8 cellular contexts compared by ENCODE assay signal in genomic region chr6:33621396-33622388, GRCh38. TPM values are rescaled to one million over a fixed set of nuclear protein-coding genes. Genes with fewer than 3 reads are reported as not detected.
A peak's percentile ranks its signal among the peaks of the same experiment; 100 is the strongest.
DNase-seq lines count a peak whose midpoint lies in the region; ATAC-seq and TF ChIP-seq lines count a peak whose summit lies in the region.

No MANE protein-coding gene starts in this region.

- WGBS in sigmoid colon, 2 donors = 1 to 6% methylated on average over 71 of the region's 71 CpGs

- no peak for TF ChIP-seq EP300 in sigmoid colon (IDR thresholded peaks at IDR 0.05)

- no peaks in the 10 kb centered on the region for H3K9me3 ChIP-seq in cardiac muscle cell (ENCODE audit: low read depth)
- no peaks in the 10 kb centered on the region for H3K9me3 ChIP-seq in sigmoid colon

- H3K27me3 ChIP-seq in cardiac muscle cell (peaks cover 58% of the 10 kb centered on the region), sigmoid colon (peaks cover 18 to 52% (median 20%) of the 10 kb centered on the region in 3 donors)

- intact Hi-C loops in sigmoid colon (cut with DNase I) = no loop called here

- TF ChIP-seq POLR2A in GM18505 (IDR thresholded peaks at IDR 0.05; ENCODE audit: borderline replicate concordance, extremely low read depth, insufficient read depth, insufficient read length) (no peak), sigmoid colon (IDR thresholded peaks at IDR 0.05) (no peak)

- H3K4me1 ChIP-seq in cardiac muscle cell (ENCODE audit: low read depth) (peaks cover 5% of the 10 kb centered on the region), sigmoid colon (peaks cover 0 to 40% (median 28%) of the 10 kb centered on the region in 4 donors)

- no peaks in the 10 kb centered on the region for H3K36me3 ChIP-seq in cardiac muscle cell
- H3K36me3 ChIP-seq in sigmoid colon = no peaks in the 10 kb centered on the region

- H3K27ac ChIP-seq in cardiac muscle cell (no peak overlapping the region), sigmoid colon (peak overlapping the region; percentile 72 to 84 (median 80))

- H3K4me3 ChIP-seq in cardiac muscle cell = peak overlapping the region; percentile 49
- peak overlapping the region; percentile 41 to 60 (median 57) for H3K4me3 ChIP-seq in sigmoid colon

- DNase-seq in NCI-H748 (lab: John Stamatoyannopoulos, UW; ENCODE audit: unreplicated experiment) (peak; percentile 86), cardiac muscle cell (ENCODE audit: low read depth in 1 of 2, low spot score in 1 of 2) (no peak), sigmoid colon (peak; percentile 80), H4 (ENCODE audit: low spot score) (no peak)
- peak; percentile 81 for DNase-seq in activated effector memory CD4-positive, alpha-beta T cell treated with anti-CD3 and anti-CD28 coated beads, Interleukin-2, amount 50 U/mL, for 16 hours
- no peak for DNase-seq in NK-92 treated with Interleukin-12 subunit alpha and Interleukin-12 subunit beta, amount 100 ng/mL, for 24 hours (lab: John Stamatoyannopoulos, UW)

- peak; percentile 31 for ATAC-seq in GM18505 (IDR thresholded peaks at IDR 0.05; ENCODE audit: unreplicated experiment)
- ATAC-seq in HG02852 (IDR thresholded peaks at IDR 0.05; ENCODE audit: unreplicated experiment) = peak; percentile 31

- no peak for TF ChIP-seq CTCF in cardiac muscle cell (IDR thresholded peaks at IDR 0.05; ENCODE audit: low read depth, low read length)
- no peak for TF ChIP-seq CTCF in sigmoid colon (IDR thresholded peaks at IDR 0.05)

RNA-seq across cellular contexts. Expression of gene ITPR3, which starts 0.6 kb away (rescaled TPM):
- total RNA-seq in cardiac muscle cell (0.35 and 1.1 TPM in 2 replicates), sigmoid colon (10 to 100 TPM in 1 of 4 donors, 1 to 10 TPM in 3; 7.7 to 16.9 (median 9.0) TPM)
- polyA plus RNA-seq in cardiac muscle cell (0.13 and 0.92 TPM in 2 replicates), sigmoid colon (10 to 100 TPM; 10.2 to 75.3 (median 20.6) TPM)
- 6.6 and 9.8 TPM in 2 replicates for total RNA-seq in H4 (2014; rRNA removed; shearing (Covaris generic))

RNA-seq across cellular contexts. Expression of gene BAK1, which starts 41.6 kb away (rescaled TPM):
- total RNA-seq in cardiac muscle cell = 39.0 and 60.8 TPM in 2 replicates
- polyA plus RNA-seq in cardiac muscle cell = 56.1 and 85.3 TPM in 2 replicates
- total RNA-seq in sigmoid colon = 10 to 100 TPM in 3 of 4 donors, 1 to 10 TPM in 1; 8.9 to 11.1 (median 10.4) TPM
- 100 to 1,000 TPM in 1 of 3 donors, 10 to 100 TPM in 2; 76.3 to 160 (median 96.9) TPM for polyA plus RNA-seq in sigmoid colon
- total RNA-seq in H4 (2014; rRNA removed; shearing (Covaris generic)) = 16.3 and 18.8 TPM in 2 replicates

Comparison
In these comparisons a context has a peak if more than half of its experiments do, and no peak if none do; other contexts are left out.
1. DNase-seq: peak in NCI-H748 (single experiment), activated effector memory CD4-positive, alpha-beta T cell treated with anti-CD3 and anti-CD28 coated beads, Interleukin-2, amount 50 U/mL, for 16 hours (single experiment) and sigmoid colon (single experiment); none in cardiac muscle cell (0 of 2), H4 (single experiment) and NK-92 treated with Interleukin-12 subunit alpha and Interleukin-12 subunit beta, amount 100 ng/mL, for 24 hours (single experiment).